8 cellular contexts compared by ENCODE assay signal in the genomic region with DNA sequence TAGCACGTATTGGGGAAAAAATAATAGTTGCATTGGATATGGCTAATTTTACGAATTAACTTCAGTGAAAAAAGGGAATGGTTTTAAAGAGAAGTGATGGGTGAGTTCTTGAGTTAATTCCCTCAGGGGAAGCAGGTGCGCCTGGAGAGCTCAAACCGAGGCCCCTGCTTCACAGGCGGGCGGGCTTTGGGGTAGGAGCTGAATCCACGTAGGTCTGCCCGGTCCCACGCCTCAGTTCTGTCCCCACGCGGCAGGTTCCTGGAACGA. TPM values are rescaled to one million over a fixed set of nuclear protein-coding genes. Genes with fewer than 3 reads are reported as not detected.
DNase-seq lines count a peak whose midpoint lies in the region; ATAC-seq, FAIRE-seq and TF ChIP-seq lines count a peak whose summit lies in the region.

No MANE protein-coding gene starts in this region.

- no peaks in the 10 kb centered on the region for H3K9me3 Mint-ChIP-seq in IgD-negative memory B cell
- H3K9me3 Mint-ChIP-seq in naive thymus-derived CD8-positive, alpha-beta T cell = no peaks in the 10 kb centered on the region

- no peak for FAIRE-seq in bronchial epithelial cell (lab: Jason Lieb, UNC)

- POLR2A ChIA-PET in naive thymus-derived CD8-positive, alpha-beta T cell (lab: Charles Lee) = interaction anchor here (0.6 to 3.2 kb wide), 6 partner anchors 15 to 443 kb away, joined by 3 to 33 read pairs (median 5); a partner anchor contains a TSS

- H3K4me3 ChIP-seq in BE2C (ENCODE audit: low read depth, low read length) (peak overlapping the region; percentile 41), bronchial epithelial cell (ENCODE audit: low read depth, low read length) (peak overlapping the region; percentile 34)

- H3K27me3 Mint-ChIP-seq in IgD-negative memory B cell = no peaks in the 10 kb centered on the region
- H3K27me3 Mint-ChIP-seq in naive thymus-derived CD8-positive, alpha-beta T cell = no peaks in the 10 kb centered on the region

- H3K27ac Mint-ChIP-seq in IgD-negative memory B cell = peak overlapping the region in 2 of 3 donors; percentile 54 to 80
- peak overlapping the region in 8 of 10 donors; percentile 31 to 90 (median 66) for H3K27ac Mint-ChIP-seq in naive thymus-derived CD8-positive, alpha-beta T cell

- H3K27me3 ChIP-seq in BE2C = no peaks in the 10 kb centered on the region
- H3K27me3 ChIP-seq in bronchial epithelial cell (ENCODE audit: control insufficient read depth, insufficient read depth, low read length) = no peaks in the 10 kb centered on the region

- peaks cover 3% of the 10 kb centered on the region for H3K36me3 Mint-ChIP-seq in IgD-negative memory B cell
- H3K36me3 Mint-ChIP-seq in naive thymus-derived CD8-positive, alpha-beta T cell = peaks cover 0 to under 1% (median 0%) of the 10 kb centered on the region in 3 donors

- DNase-seq in BE2C = no peak
- peak; percentile 66 for DNase-seq in bronchial epithelial cell (ENCODE audit: low read depth)
- no peak for DNase-seq in naive thymus-derived CD8-positive, alpha-beta T cell
- DNase-seq in dermis blood vessel endothelial cell = no peak
- no peak for DNase-seq in NCI-H69 (lab: John Stamatoyannopoulos, UW)

- H3K36me3 ChIP-seq in BE2C (no peaks in the 10 kb centered on the region; the same call in 1 of the 2 replicates), bronchial epithelial cell (ENCODE audit: control insufficient read depth, insufficient read depth, low read length) (no peaks in the 10 kb centered on the region)

- peak overlapping the region; percentile 72 to 86 (median 82) for H3K4me3 Mint-ChIP-seq in IgD-negative memory B cell
- H3K4me3 Mint-ChIP-seq in naive thymus-derived CD8-positive, alpha-beta T cell = peak overlapping the region; percentile 62 to 85 (median 72)

- peaks cover 8 to 11% (median 8%) of the 10 kb centered on the region in 3 donors for H3K4me1 Mint-ChIP-seq in IgD-negative memory B cell
- H3K4me1 Mint-ChIP-seq in naive thymus-derived CD8-positive, alpha-beta T cell = peaks cover 4 to 10% (median 10%) of the 10 kb centered on the region in 4 donors

- TF ChIP-seq CTCF in BE2C (IDR thresholded peaks at IDR 0.05; ENCODE audit: low read depth, low read length) (no peak), bronchial epithelial cell (IDR thresholded peaks at IDR 0.05; ENCODE audit: insufficient read depth, low read length, severe bottlenecking) (no peak)

- ATAC-seq in naive thymus-derived CD8-positive, alpha-beta T cell = no peak
- no peak for ATAC-seq in GM18861 (IDR thresholded peaks at IDR 0.05; ENCODE audit: unreplicated experiment)
- ATAC-seq in HG03571 (IDR thresholded peaks at IDR 0.05; ENCODE audit: unreplicated experiment) = no peak

- H3K9me3 ChIP-seq in BE2C = no peaks in the 10 kb centered on the region

- no peaks in the 10 kb centered on the region for H3K4me1 ChIP-seq in BE2C

RNA-seq across cellular contexts. Expression of a gene that starts 44.1 kb away (rescaled TPM):
- 49.7 TPM for polyA plus RNA-seq in BE2C (2012; ENCODE audit: insufficient read depth, insufficient read length, low read depth)
- polyA plus RNA-seq in IgD-negative memory B cell = 74.1 TPM
- total RNA-seq in bronchial epithelial cell (30.1 and 34.2 TPM in 2 replicates), dermis blood vessel endothelial cell (22.0 and 30.3 TPM in 2 replicates)
- 10 to 100 TPM; 66.0 to 74.7 TPM for total RNA-seq in naive thymus-derived CD8-positive, alpha-beta T cell
- polyA plus RNA-seq in naive thymus-derived CD8-positive, alpha-beta T cell = 10 to 100 TPM; 70.1 to 91.9 (median 89.2) TPM
